In genomic region chr17:79919164-79919585, GRCh38 we compare ENCODE assay signal across 10 cellular contexts.
DNase-seq lines count a peak whose midpoint lies in the region; ATAC-seq and TF ChIP-seq lines count a peak whose summit lies in the region.
"Had no signal": no experiment of that assay in that cellular context is flagged by ENCODE, and none has a peak within 500 bp of the region (broad histone marks: within the 10 kb centered on the region; RNA-seq: fewer than 3 reads in every experiment).

No MANE protein-coding gene starts in this region.

- 22% methylated on average over 13 of the region's 17 CpGs for whole genome bisulfite sequencing in prostate gland

- peak; percentile 95 for DNase-seq in Calu3
- DNase-seq in RWPE2 (ENCODE audit: low spot score): no peak
- DNase-seq in glomerular visceral epithelial cell (ENCODE audit: extremely low spot score): peak; percentile 83
- peak; percentile 89 for DNase-seq in prostate gland (ENCODE audit: low spot score)
- DNase-seq in activated naive CD4-positive, alpha-beta T cell treated with anti-CD3 and anti-CD28 coated beads for 36 hours: no peak
- DNase-seq in effector CD8-positive, alpha-beta T cell (lab: John Stamatoyannopoulos, UW): no peak
- DNase-seq in activated CD8-positive, alpha-beta T cell treated with anti-CD3 and anti-CD28 coated beads, Interleukin-2, amount 10 ng/mL, durations not matched to agents 7 days and 5 days: no peak
- DNase-seq: H9 had no signal

- no peak for TF ChIP-seq POLR2A in prostate gland (IDR thresholded peaks at IDR 0.05)

- CTCF ChIA-PET in Calu3 (lab: Charles Lee): interaction anchor here (0.6 to 2.0 kb wide), 14 partner anchors 10 to 844 kb away, joined by 3 to 17 read pairs (median 4); partner anchors contain the start of genes CBX4, CBX8 and ENGASE
- CTCF ChIA-PET in activated naive CD4-positive, alpha-beta T cell treated with anti-CD3 and anti-CD28 coated beads for 36 hours (lab: Charles Lee): no interaction called here
- CTCF ChIA-PET in activated CD8-positive, alpha-beta T cell treated with anti-CD3 and anti-CD28 coated beads, Interleukin-2, amount 10 ng/mL, durations not matched to agents 7 days and 5 days (lab: Charles Lee): no interaction called here

- peak overlapping the region; percentile 43 for H3K27ac Mint-ChIP-seq in Calu3 (ENCODE audit: unreplicated experiment)
- no peak overlapping the region for H3K27ac Mint-ChIP-seq in activated naive CD4-positive, alpha-beta T cell treated with anti-CD3 and anti-CD28 coated beads for 36 hours
- H3K27ac Mint-ChIP-seq in activated CD8-positive, alpha-beta T cell treated with anti-CD3 and anti-CD28 coated beads, Interleukin-2, amount 10 ng/mL, durations not matched to agents 7 days and 5 days: no peak overlapping the region
- H3K27ac Mint-ChIP-seq: activated T-helper 1 cell treated with anti-CD3 and anti-CD28 coated beads, Interleukin-12 subunit alpha, Interleukin-12 subunit beta, Interleukin-2, Interleukin-4 antibody, amounts not matched to agents 30 ng/mL and 10 ng/mL and 1 ng/mL, durations not matched to agents 14 hours and 24 hours and 36 hours; H9 had no signal

- peak overlapping the region; percentile 81 for H3K4me3 Mint-ChIP-seq in Calu3 (ENCODE audit: low read depth, unreplicated experiment)
- no peak overlapping the region for H3K4me3 Mint-ChIP-seq in activated naive CD4-positive, alpha-beta T cell treated with anti-CD3 and anti-CD28 coated beads for 36 hours
- no peak overlapping the region for H3K4me3 Mint-ChIP-seq in activated CD8-positive, alpha-beta T cell treated with anti-CD3 and anti-CD28 coated beads, Interleukin-2, amount 10 ng/mL, durations not matched to agents 7 days and 5 days
- H3K4me3 Mint-ChIP-seq: activated T-helper 1 cell treated with anti-CD3 and anti-CD28 coated beads, Interleukin-12 subunit alpha, Interleukin-12 subunit beta, Interleukin-2, Interleukin-4 antibody, amounts not matched to agents 30 ng/mL and 10 ng/mL and 1 ng/mL, durations not matched to agents 14 hours and 24 hours and 36 hours; H9 had no signal

- H3K4me3 ChIP-seq in RWPE2 (ENCODE audit: severe bottlenecking) (no peak overlapping the region), prostate gland (no peak overlapping the region)

- H3K36me3 ChIP-seq in RWPE2 (ENCODE audit: low read depth) (no peaks in the 10 kb centered on the region), prostate gland (no peaks in the 10 kb centered on the region)

- TF ChIP-seq CTCF in Calu3 (IDR thresholded peaks at IDR 0.05; ENCODE audit: unreplicated experiment): no peak
- no peak for TF ChIP-seq CTCF in RWPE2 (IDR thresholded peaks at IDR 0.05; ENCODE audit: poor library complexity, severe bottlenecking)
- no peak for TF ChIP-seq CTCF in prostate gland (IDR thresholded peaks at IDR 0.05)

- POLR2A ChIA-PET in activated CD8-positive, alpha-beta T cell treated with anti-CD3 and anti-CD28 coated beads, Interleukin-2, amount 10 ng/mL, durations not matched to agents 7 days and 5 days (lab: Charles Lee): interaction anchor here (0.7 kb wide), 1 partner anchor 185 kb away, joined by 3 read pairs; no protein-coding TSS in a partner anchor

- H3K27me3 Mint-ChIP-seq in Calu3 (ENCODE audit: unreplicated experiment): no peaks in the 10 kb centered on the region
- H3K27me3 Mint-ChIP-seq in activated naive CD4-positive, alpha-beta T cell treated with anti-CD3 and anti-CD28 coated beads for 36 hours (ENCODE audit: low read depth): peaks cover 4% of the 10 kb centered on the region
- H3K27me3 Mint-ChIP-seq in activated CD8-positive, alpha-beta T cell treated with anti-CD3 and anti-CD28 coated beads, Interleukin-2, amount 10 ng/mL, durations not matched to agents 7 days and 5 days (ENCODE audit: low read depth): peaks cover 2% of the 10 kb centered on the region

- no peaks in the 10 kb centered on the region for H3K9me3 Mint-ChIP-seq in Calu3 (ENCODE audit: low read depth, unreplicated experiment)
- H3K9me3 Mint-ChIP-seq in activated naive CD4-positive, alpha-beta T cell treated with anti-CD3 and anti-CD28 coated beads for 36 hours: no peaks in the 10 kb centered on the region
- no peaks in the 10 kb centered on the region for H3K9me3 Mint-ChIP-seq in activated CD8-positive, alpha-beta T cell treated with anti-CD3 and anti-CD28 coated beads, Interleukin-2, amount 10 ng/mL, durations not matched to agents 7 days and 5 days (ENCODE audit: insufficient read depth)
- H3K9me3 Mint-ChIP-seq: activated T-helper 1 cell treated with anti-CD3 and anti-CD28 coated beads, Interleukin-12 subunit alpha, Interleukin-12 subunit beta, Interleukin-2, Interleukin-4 antibody, amounts not matched to agents 30 ng/mL and 10 ng/mL and 1 ng/mL, durations not matched to agents 14 hours and 24 hours and 36 hours; H9 had no signal

- H3K27me3 ChIP-seq in RWPE2 (ENCODE audit: insufficient read depth, poor library complexity, severe bottlenecking): no peaks in the 10 kb centered on the region
- H3K27me3 ChIP-seq in prostate gland (replicated peaks; ENCODE audit: insufficient read depth): no peaks in the 10 kb centered on the region

- H3K27ac ChIP-seq in RWPE2 (ENCODE audit: poor library complexity, severe bottlenecking): no peak overlapping the region
- H3K27ac ChIP-seq in prostate gland: peak overlapping the region in 1 of 2 donors; percentile 45

- H3K4me1 Mint-ChIP-seq in Calu3 (ENCODE audit: low read depth, unreplicated experiment): peaks cover 41% of the 10 kb centered on the region
- H3K4me1 Mint-ChIP-seq in activated naive CD4-positive, alpha-beta T cell treated with anti-CD3 and anti-CD28 coated beads for 36 hours (ENCODE audit: low read depth): no peaks in the 10 kb centered on the region
- H3K4me1 Mint-ChIP-seq in activated CD8-positive, alpha-beta T cell treated with anti-CD3 and anti-CD28 coated beads, Interleukin-2, amount 10 ng/mL, durations not matched to agents 7 days and 5 days (ENCODE audit: low read depth): peaks cover 18% of the 10 kb centered on the region

- peaks cover 6% of the 10 kb centered on the region for H3K36me3 Mint-ChIP-seq in Calu3 (ENCODE audit: insufficient read depth, unreplicated experiment)
- H3K36me3 Mint-ChIP-seq in activated naive CD4-positive, alpha-beta T cell treated with anti-CD3 and anti-CD28 coated beads for 36 hours (ENCODE audit: low read depth): no peaks in the 10 kb centered on the region
- H3K36me3 Mint-ChIP-seq in activated CD8-positive, alpha-beta T cell treated with anti-CD3 and anti-CD28 coated beads, Interleukin-2, amount 10 ng/mL, durations not matched to agents 7 days and 5 days (ENCODE audit: low read depth): no peaks in the 10 kb centered on the region

- no TSS peak for BruUV-seq in Calu3 (replicated peaks; lab: Mats Ljungman, UMichigan)

- ATAC-seq in RWPE2 (ENCODE audit: low read depth) (peak; percentile 69), HG02970 (IDR thresholded peaks at IDR 0.05; ENCODE audit: low FRiP score, unreplicated experiment) (no peak)
- ATAC-seq in activated CD8-positive, alpha-beta T cell treated with anti-CD3 and anti-CD28 coated beads, Interleukin-2, amount 10 ng/mL, durations not matched to agents 7 days and 5 days: no peak

- H3K4me1 ChIP-seq in RWPE2 (ENCODE audit: insufficient read depth, poor library complexity, severe bottlenecking): peaks cover 19% of the 10 kb centered on the region
- peaks cover 10% of the 10 kb centered on the region for H3K4me1 ChIP-seq in prostate gland (replicated peaks)

- H3K9me3 ChIP-seq in RWPE2 (ENCODE audit: severe bottlenecking) (no peaks in the 10 kb centered on the region), prostate gland (no peaks in the 10 kb centered on the region)

- intact Hi-C loops in Calu3 (cut with micrococcal nuclease; ENCODE audit: unreplicated experiment) (loop anchor here (5.0 kb wide), 2 partner anchors 67 to 73 kb away; no protein-coding TSS in a partner anchor), prostate gland (cut with DNase I) (loop anchor here (10.0 kb wide), 1 partner anchor 174 kb away; no protein-coding TSS in a partner anchor)
- intact Hi-C loops in activated naive CD4-positive, alpha-beta T cell treated with anti-CD3 and anti-CD28 coated beads for 36 hours (cut with micrococcal nuclease): loop anchor here (5.0 kb wide), 2 partner anchors 127 to 172 kb away; no protein-coding TSS in a partner anchor

Comparison
In these comparisons a context has a peak if more than half of its experiments do, and no peak if none do; other contexts are left out.
1. DNase-seq: peak in Calu3 (single experiment), glomerular visceral epithelial cell (single experiment) and prostate gland (single experiment); none in RWPE2 (single experiment), activated naive CD4-positive, alpha-beta T cell treated with anti-CD3 and anti-CD28 coated beads for 36 hours (single experiment), effector CD8-positive, alpha-beta T cell (single experiment) and activated CD8-positive, alpha-beta T cell treated with anti-CD3 and anti-CD28 coated beads, Interleukin-2, amount 10 ng/mL, durations not matched to agents 7 days and 5 days (single experiment).